ENCODE assay signal across 10 cellular contexts in genomic region chr12:6697584-6698351, GRCh38. TPM values are rescaled to one million over a fixed set of nuclear protein-coding genes. Genes with fewer than 3 reads are reported as not detected.
DNase-seq lines count a peak whose midpoint lies in the region; ATAC-seq and TF ChIP-seq lines count a peak whose summit lies in the region.
"Had no signal": no experiment of that assay in that cellular context is flagged by ENCODE, and none has a peak within 500 bp of the region (broad histone marks: within the 10 kb centered on the region; RNA-seq: fewer than 3 reads in every experiment).

No MANE protein-coding gene starts in this region.

- TF ChIP-seq CTCF in GM10248 (IDR thresholded peaks at IDR 0.05; ENCODE audit: control extremely low read depth, extremely low read depth, low read depth, missing control alignments) (peak; percentile 56), chondrocyte (IDR thresholded peaks at IDR 0.05) (peak; percentile 78), nephron progenitor cell (IDR thresholded peaks at IDR 0.05) (peak; percentile 52)

- peaks cover 9% of the 10 kb centered on the region for H3K27me3 Mint-ChIP-seq in chondrocyte (ENCODE audit: low read depth)
- peaks cover 52% of the 10 kb centered on the region for H3K27me3 Mint-ChIP-seq in nephron progenitor cell (ENCODE audit: low read depth, poor library complexity)

- H3K36me3 Mint-ChIP-seq in chondrocyte (ENCODE audit: low read depth), result peaks cover 3% of the 10 kb centered on the region
- H3K36me3 Mint-ChIP-seq in nephron progenitor cell (ENCODE audit: low read depth), result peaks cover 5% of the 10 kb centered on the region
- H3K36me3 Mint-ChIP-seq: T-cell had no signal

- DNase-seq in Ammon's horn (ENCODE audit: low spot score) (peak; percentile 23), GM10248 (ENCODE audit: extremely low spot score) (peak; percentile 63), NCI-H774 (lab: John Stamatoyannopoulos, UW) (peak; percentile 4), chondrocyte (ENCODE audit: low spot score) (no peak), nephron progenitor cell (peak; percentile 44), OCI-M2 (lab: John Stamatoyannopoulos, UW; ENCODE audit: unreplicated experiment) (no peak)
- no peak for DNase-seq in stimulated activated CD4-positive, alpha-beta T cell treated with anti-CD3 and anti-CD28 coated beads, Interleukin-4, amount 100 ng/mL, for 24 hours

- H3K9me3 Mint-ChIP-seq in chondrocyte (ENCODE audit: low read depth), result no peaks in the 10 kb centered on the region
- no peaks in the 10 kb centered on the region for H3K9me3 Mint-ChIP-seq in nephron progenitor cell
- H3K9me3 Mint-ChIP-seq: natural killer cell treated with Interleukin-12 subunit alpha and Interleukin-12 subunit beta and Interleukin-15 and Interleukin-18, amount 100 ng/mL, for 72 hours; T-cell had no signal

- H3K27ac Mint-ChIP-seq in chondrocyte (ENCODE audit: unreplicated experiment) (no peak overlapping the region), nephron progenitor cell (no peak overlapping the region)
- H3K27ac Mint-ChIP-seq: natural killer cell treated with Interleukin-12 subunit alpha and Interleukin-12 subunit beta and Interleukin-15 and Interleukin-18, amount 100 ng/mL, for 72 hours; T-cell had no signal

- POLR2A ChIA-PET in GM10248 (lab: Yijun Ruan, JAX), result interaction anchor here (1.2 kb wide), 1 partner anchor 26 kb away, joined by 3 read pairs; the partner anchor contains the start of gene COPS7A

- no peak overlapping the region for H3K4me3 Mint-ChIP-seq in chondrocyte (ENCODE audit: unreplicated experiment)
- peak overlapping the region; percentile 90 for H3K4me3 Mint-ChIP-seq in nephron progenitor cell
- H3K4me3 Mint-ChIP-seq: natural killer cell treated with Interleukin-12 subunit alpha and Interleukin-12 subunit beta and Interleukin-15 and Interleukin-18, amount 100 ng/mL, for 72 hours had no signal

- ATAC-seq in GM18511 (IDR thresholded peaks at IDR 0.05; ENCODE audit: unreplicated experiment), result no peak

- H3K4me1 Mint-ChIP-seq in chondrocyte (ENCODE audit: low read depth), result peaks cover 24% of the 10 kb centered on the region
- peaks cover 73% of the 10 kb centered on the region for H3K4me1 Mint-ChIP-seq in nephron progenitor cell

- CTCF ChIA-PET in GM10248 (lab: Yijun Ruan, JAX), result interaction anchor here (0.7 to 2.1 kb wide), 15 partner anchors 9 to 153 kb away, joined by 3 to 9 read pairs (median 4); partner anchors contain the start of genes COPS7A, LPAR5, MLF2 and PTMS

RNA-seq across cellular contexts. Expression of gene PIANP, which starts 2.8 kb away (rescaled TPM):
- 3.2 to 9.3 TPM (median 4.4 TPM) in 3 replicates for total RNA-seq in chondrocyte

RNA-seq across cellular contexts. Expression of gene ZNF384, which starts 8.6 kb away (rescaled TPM):
- total RNA-seq in chondrocyte, result 50.7 to 56.2 TPM (median 55.1 TPM) in 3 replicates

RNA-seq across cellular contexts. Expression of gene COPS7A, which starts 26.1 kb away (rescaled TPM):
- total RNA-seq in chondrocyte, result 57.0 to 74.4 TPM (median 59.3 TPM) in 3 replicates

RNA-seq across cellular contexts. Expression of gene ING4, which starts 34.8 kb away (rescaled TPM):
- total RNA-seq in chondrocyte, result 32.9 to 38.5 TPM (median 37.5 TPM) in 3 replicates

RNA-seq across cellular contexts. Expression of gene ACRBP, which starts 50.5 kb away (rescaled TPM):
- total RNA-seq in chondrocyte, result 0.37 to 0.74 TPM (median 0.41 TPM) in 3 replicates

Comparison
In these comparisons a context has a peak if more than half of its experiments do, and no peak if none do; other contexts are left out.
1. DNase-seq: peak in Ammon's horn (single experiment), GM10248 (single experiment), NCI-H774 (single experiment) and nephron progenitor cell (single experiment); none in chondrocyte (single experiment), OCI-M2 (single experiment) and stimulated activated CD4-positive, alpha-beta T cell treated with anti-CD3 and anti-CD28 coated beads, Interleukin-4, amount 100 ng/mL, for 24 hours (single experiment).
2. Peak in every context shown above with its lines, with median percentiles within 50 percentile points of each other: CTCF ChIP-seq.